Comparison of ENCODE assay signal across 17 cellular contexts in genomic region chrX:257681-258289, GRCh38.
"Had no signal": no experiment of that assay in that cellular context is flagged by ENCODE, and none has a peak within 500 bp of the region (broad histone marks: within the 10 kb centered on the region; RNA-seq: fewer than 3 reads in every experiment).

No MANE protein-coding gene starts in this region.

- DNase-seq: activated CD4-positive, alpha-beta T cell treated with anti-CD3 and anti-CD28 coated beads, Interleukin-2, amount 50 U/mL, for 4 hours; activated naive CD4-positive, alpha-beta T cell; activated naive CD8-positive, alpha-beta T cell treated with anti-CD3 and anti-CD28 coated beads, Interleukin-2, amount 10 ng/mL, durations not matched to agents 7 days and 5 days; brain microvascular endothelial cell; effector memory CD4-positive, alpha-beta T cell; foreskin melanocyte; naive B cell; retina; stimulated activated CD4-positive, alpha-beta T cell treated with anti-CD3 and anti-CD28 coated beads, Interleukin-15, amount 100 ng/mL, for 24 hours; stimulated activated CD4-positive, alpha-beta T cell treated with anti-CD3 and anti-CD28 coated beads, Interleukin-4, amount 100 ng/mL, for 24 hours had no signal

- H3K27ac Mint-ChIP-seq: activated naive CD8-positive, alpha-beta T cell treated with anti-CD3 and anti-CD28 coated beads, Interleukin-2, amount 10 ng/mL, durations not matched to agents 7 days and 5 days; dendritic cell treated with granulocyte-macrophage colony-stimulating factor and Interleukin-4, amounts not matched to agents 40 ng/mL and 50 ng/mL, for 4 days; neural progenitor cell; stimulated activated naive CD8-positive, alpha-beta T cell treated with anti-CD3 and anti-CD28 coated beads, Interleukin-15, Interleukin-2, amounts not matched to agents 100 ng/mL and 50 ng/mL, for 24 hours had no signal

- H3K4me3 Mint-ChIP-seq: activated naive CD8-positive, alpha-beta T cell treated with anti-CD3 and anti-CD28 coated beads, Interleukin-2, amount 10 ng/mL, durations not matched to agents 7 days and 5 days; central memory CD8-positive, alpha-beta T cell; dendritic cell treated with granulocyte-macrophage colony-stimulating factor and Interleukin-4, amounts not matched to agents 40 ng/mL and 50 ng/mL, for 4 days; naive B cell; neural progenitor cell; stimulated activated naive CD8-positive, alpha-beta T cell treated with anti-CD3 and anti-CD28 coated beads, Interleukin-15, Interleukin-2, amounts not matched to agents 100 ng/mL and 50 ng/mL, for 24 hours had no signal

- H3K36me3 ChIP-seq: brain microvascular endothelial cell, neural progenitor cell, SJSA1 had no signal

- H3K4me3 ChIP-seq: neural progenitor cell, SJSA1 had no signal

- H3K36me3 Mint-ChIP-seq: activated naive CD8-positive, alpha-beta T cell treated with anti-CD3 and anti-CD28 coated beads, Interleukin-2, amount 10 ng/mL, durations not matched to agents 7 days and 5 days; neural progenitor cell had no signal

- H3K27me3 Mint-ChIP-seq: activated naive CD8-positive, alpha-beta T cell treated with anti-CD3 and anti-CD28 coated beads, Interleukin-2, amount 10 ng/mL, durations not matched to agents 7 days and 5 days; central memory CD8-positive, alpha-beta T cell; dendritic cell treated with granulocyte-macrophage colony-stimulating factor and Interleukin-4, amounts not matched to agents 40 ng/mL and 50 ng/mL, for 4 days; naive B cell; stimulated activated naive CD8-positive, alpha-beta T cell treated with anti-CD3 and anti-CD28 coated beads, Interleukin-15, Interleukin-2, amounts not matched to agents 100 ng/mL and 50 ng/mL, for 24 hours had no signal

- H3K27me3 ChIP-seq: brain microvascular endothelial cell, neural progenitor cell, SJSA1 had no signal

- H3K9me3 Mint-ChIP-seq: dendritic cell treated with granulocyte-macrophage colony-stimulating factor and Interleukin-4, amounts not matched to agents 40 ng/mL and 50 ng/mL, for 4 days; neural progenitor cell had no signal

- H3K4me1 Mint-ChIP-seq: activated naive CD8-positive, alpha-beta T cell treated with anti-CD3 and anti-CD28 coated beads, Interleukin-2, amount 10 ng/mL, durations not matched to agents 7 days and 5 days had no signal

- H3K27ac ChIP-seq: brain microvascular endothelial cell, epithelial cell of prostate, neural progenitor cell, parathyroid adenoma, SJSA1 had no signal

- H3K4me1 ChIP-seq: parathyroid adenoma, SJSA1 had no signal
